ENCODE assay signal across 7 cellular contexts in genomic region chr19:49422407-49423277, GRCh38. TPM values are rescaled to one million over a fixed set of nuclear protein-coding genes. Genes with fewer than 3 reads are reported as not detected.
A peak's percentile ranks its signal among the peaks of the same experiment; 100 is the strongest.
DNase-seq lines count a peak whose midpoint lies in the region; ATAC-seq and TF ChIP-seq lines count a peak whose summit lies in the region.
"Had no signal": no experiment of that assay in that cellular context is flagged by ENCODE, and none has a peak within 500 bp of the region (broad histone marks: within the 10 kb centered on the region; RNA-seq: fewer than 3 reads in every experiment).

No MANE protein-coding gene starts in this region.

- peak; percentile 48 to 56 (median 54) for DNase-seq in CD4-positive, alpha-beta memory T cell
- DNase-seq in NCI-H2196 treated with DMSO at 0.1 percent for 48 hours (lab: John Stamatoyannopoulos, UW; ENCODE audit: unreplicated experiment): peak; percentile 56
- DNase-seq in mammary epithelial cell: peak; percentile 45
- peak; percentile 84 for DNase-seq in osteoblast (ENCODE audit: insufficient read length, low spot score, missing footprints)
- DNase-seq in AML-193 (lab: John Stamatoyannopoulos, UW): no peak

- H3K36me3 ChIP-seq in CD4-positive, alpha-beta memory T cell (ENCODE audit: insufficient read depth, low read length): no peaks in the 10 kb centered on the region
- H3K36me3 ChIP-seq in mammary epithelial cell (ENCODE audit: insufficient read depth, low read length) (no peaks in the 10 kb centered on the region), osteoblast (ENCODE audit: insufficient read depth, low read length) (no peaks in the 10 kb centered on the region)

- CTCF ChIA-PET in CD4-positive, alpha-beta memory T cell (lab: Charles Lee; ENCODE audit: partially characterized antibody): interaction anchor here (0.7 kb wide), 1 partner anchor 14 kb away, joined by 3 read pairs; no protein-coding TSS in a partner anchor
- CTCF ChIA-PET in mammary epithelial cell (lab: Charles Lee; ENCODE audit: low non-redundant PET): no interaction called here

- ATAC-seq in HG02642 (IDR thresholded peaks at IDR 0.05; ENCODE audit: poor library complexity, unreplicated experiment): no peak

- no peak overlapping the region for H3K27ac ChIP-seq in CD4-positive, alpha-beta memory T cell (ENCODE audit: low read depth, low read length)
- no peak overlapping the region for H3K27ac ChIP-seq in mammary epithelial cell (ENCODE audit: insufficient read depth, low read depth, low read length)
- H3K27ac ChIP-seq in osteoblast (ENCODE audit: low read depth, low read length): no peak overlapping the region
- H3K27ac ChIP-seq: skin epidermis had no signal

- in situ Hi-C loops in mammary epithelial cell (cut with MboI; ENCODE audit: low sequenced_read_pairs in 2 of 2): no loop called here

- H3K4me1 Mint-ChIP-seq in CD4-positive, alpha-beta memory T cell: peaks cover 31 to 78% (median 53%) of the 10 kb centered on the region in 4 donors

- peak overlapping the region; percentile 75 to 94 (median 85) for H3K4me3 Mint-ChIP-seq in CD4-positive, alpha-beta memory T cell

- H3K4me2 ChIP-seq in mammary epithelial cell (ENCODE audit: insufficient read depth, low read depth, low read length) (peak overlapping the region; percentile 39), osteoblast (ENCODE audit: insufficient read depth, low read length) (peak overlapping the region; percentile 48)

- whole genome bisulfite sequencing in mammary epithelial cell (ENCODE audit: low coverage, missing lambda C conversion rate): 9% methylated on average over 41 of the region's 69 CpGs

- H3K27me3 ChIP-seq in CD4-positive, alpha-beta memory T cell (ENCODE audit: insufficient read depth, low read length): peaks cover 65% of the 10 kb centered on the region
- H3K27me3 ChIP-seq in mammary epithelial cell (ENCODE audit: insufficient read depth, low read length) (peaks cover 41% of the 10 kb centered on the region), osteoblast (ENCODE audit: insufficient read depth, low read length) (peaks cover 95% of the 10 kb centered on the region)

- no peak overlapping the region for H3K9ac ChIP-seq in mammary epithelial cell (ENCODE audit: insufficient read depth, low read length)

- no peaks in the 10 kb centered on the region for H3K9me3 ChIP-seq in CD4-positive, alpha-beta memory T cell (ENCODE audit: control insufficient read depth in 1 of 2, low read length in 2 of 2)
- H3K9me3 ChIP-seq in mammary epithelial cell (replicated peaks; ENCODE audit: insufficient read depth, low read length): no peaks in the 10 kb centered on the region
- no peaks in the 10 kb centered on the region for H3K9me3 ChIP-seq in osteoblast (ENCODE audit: low read depth, low read length)

- TF ChIP-seq CTCF in mammary epithelial cell (conservative IDR thresholded peaks at IDR 0.05 in 1 of 2, IDR thresholded peaks at IDR 0.05 in 1 of 2; ENCODE audit: extremely low read depth in 1 of 2, insufficient read depth in 1 of 2, low read depth in 1 of 2, low read length in 2 of 2): peak in 1 of 2 donors; percentile 10
- no peak for TF ChIP-seq CTCF in osteoblast (IDR thresholded peaks at IDR 0.05; ENCODE audit: extremely low read depth, low read depth, low read length)

- peak overlapping the region; percentile 23 to 47 for H3K4me3 ChIP-seq in CD4-positive, alpha-beta memory T cell (ENCODE audit: low read length in 2 of 2)
- no peak overlapping the region for H3K4me3 ChIP-seq in mammary epithelial cell (replicated peaks in 1 of 3; ENCODE audit: insufficient read depth in 1 of 3, low read depth in 2 of 3, low read length in 3 of 3)
- H3K4me3 ChIP-seq in osteoblast (ENCODE audit: insufficient read depth, low read length): peak overlapping the region; percentile 22
- H3K4me3 ChIP-seq: skin epidermis had no signal

- H3K4me1 ChIP-seq in CD4-positive, alpha-beta memory T cell (ENCODE audit: insufficient read depth, low read length): peaks cover 45% of the 10 kb centered on the region
- H3K4me1 ChIP-seq in mammary epithelial cell (ENCODE audit: insufficient read depth, low read length) (peaks cover 7% of the 10 kb centered on the region), osteoblast (ENCODE audit: insufficient read depth, low read length) (no peaks in the 10 kb centered on the region)

- peak overlapping the region; percentile 12 to 89 (median 76) for H3K27ac Mint-ChIP-seq in CD4-positive, alpha-beta memory T cell

- peaks cover 0 to 3% (median 0%) of the 10 kb centered on the region in 8 donors for H3K9me3 Mint-ChIP-seq in CD4-positive, alpha-beta memory T cell

- dilution Hi-C loops in mammary epithelial cell (cut with HindIII; ENCODE audit: low sequenced_read_pairs): no loop called here

- intact Hi-C loops in CD4-positive, alpha-beta memory T cell (cut with micrococcal nuclease): no loop called here
- intact Hi-C loops in mammary epithelial cell (cut with micrococcal nuclease): no loop called here

- H4K20me1 ChIP-seq in mammary epithelial cell (ENCODE audit: insufficient read depth, low read length) (no peaks in the 10 kb centered on the region), osteoblast (ENCODE audit: insufficient read depth, low read length) (peaks cover 3% of the 10 kb centered on the region)

- H3K27me3 Mint-ChIP-seq in CD4-positive, alpha-beta memory T cell: peaks cover 68 to 75% of the 10 kb centered on the region in 2 donors

- H2AFZ ChIP-seq in mammary epithelial cell (ENCODE audit: low read depth, low read length) (peak overlapping the region; percentile 5), osteoblast (ENCODE audit: low read length) (no peak overlapping the region)

- BruUV-seq in mammary epithelial cell (replicated peaks; lab: Mats Ljungman, UMichigan): no TSS peak

- H3K79me2 ChIP-seq in mammary epithelial cell (ENCODE audit: insufficient read depth, low read length) (no peaks in the 10 kb centered on the region), osteoblast (ENCODE audit: insufficient read depth, low read length) (no peaks in the 10 kb centered on the region)

- H3K36me3 Mint-ChIP-seq in CD4-positive, alpha-beta memory T cell: no peaks in the 10 kb centered on the region

- POLR2A ChIA-PET in CD4-positive, alpha-beta memory T cell (lab: Charles Lee; ENCODE audit: partially characterized antibody): interaction anchor here (0.9 to 2.9 kb wide), 5 partner anchors 11 to 89 kb away, joined by 3 to 17 read pairs (median 7); no protein-coding TSS in a partner anchor

RNA-seq across cellular contexts. Expression of gene PTH2, which starts 0.6 kb away (rescaled TPM):
- not detected for total RNA-seq in CD4-positive, alpha-beta memory T cell
- polyA plus RNA-seq in CD4-positive, alpha-beta memory T cell: not detected
- total RNA-seq in mammary epithelial cell (not detected), osteoblast (not detected in 2 replicates)
- not detected for polyA plus RNA-seq in mammary epithelial cell
- polyA minus RNA-seq in mammary epithelial cell: not detected

RNA-seq across cellular contexts. Expression of gene GFY, which starts 2.5 kb away (rescaled TPM):
- total RNA-seq in CD4-positive, alpha-beta memory T cell: not detected
- not detected for polyA plus RNA-seq in CD4-positive, alpha-beta memory T cell
- total RNA-seq in mammary epithelial cell (not detected), osteoblast (not detected in 2 replicates)
- not detected for polyA plus RNA-seq in mammary epithelial cell
- polyA minus RNA-seq in mammary epithelial cell: not detected

RNA-seq across cellular contexts. Expression of gene SLC17A7, which starts 18.7 kb away (rescaled TPM):
- under 1 TPM; 0.15 to 0.25 TPM for total RNA-seq in CD4-positive, alpha-beta memory T cell
- not detected for polyA plus RNA-seq in CD4-positive, alpha-beta memory T cell
- total RNA-seq in mammary epithelial cell (under 1 TPM; under 0.01 to 0.16 TPM), osteoblast (under 0.01 TPM in 2 replicates)
- 0.07 TPM for polyA plus RNA-seq in mammary epithelial cell
- polyA minus RNA-seq in mammary epithelial cell: not detected

RNA-seq across cellular contexts. Expression of gene PIH1D1, which starts 29.0 kb away (rescaled TPM):
- total RNA-seq in CD4-positive, alpha-beta memory T cell: 100 to 1,000 TPM; 178 to 186 TPM
- polyA plus RNA-seq in CD4-positive, alpha-beta memory T cell: 100 to 1,000 TPM in 1 of 2 donors, 10 to 100 TPM in 1; 87.2 to 124 TPM
- 10 to 100 TPM; 61.2 to 62.4 TPM for total RNA-seq in mammary epithelial cell
- polyA plus RNA-seq in mammary epithelial cell: 73.4 TPM
- 140 TPM for polyA minus RNA-seq in mammary epithelial cell
- 79.3 and 80.7 TPM in 2 replicates for total RNA-seq in osteoblast

RNA-seq across cellular contexts. Expression of gene ALDH16A1, which starts 30.4 kb away (rescaled TPM):
- 10 to 100 TPM; 31.6 to 32.6 TPM for total RNA-seq in CD4-positive, alpha-beta memory T cell
- polyA plus RNA-seq in CD4-positive, alpha-beta memory T cell: 10 to 100 TPM; 28.4 to 40.1 TPM
- total RNA-seq in mammary epithelial cell (10 to 100 TPM; 18.2 to 23.9 TPM), osteoblast (26.4 and 32.7 TPM in 2 replicates)
- 16.7 TPM for polyA plus RNA-seq in mammary epithelial cell
- 4.3 TPM for polyA minus RNA-seq in mammary epithelial cell

Comparison
In these comparisons a context has a peak if more than half of its experiments do, and no peak if none do; other contexts are left out.
1. DNase-seq: peak in CD4-positive, alpha-beta memory T cell (5 of 5), NCI-H2196 treated with DMSO at 0.1 percent for 48 hours (single experiment), mammary epithelial cell (single experiment) and osteoblast (single experiment); none in AML-193 (0 of 2).
2. H3K4me3 ChIP-seq: peak in CD4-positive, alpha-beta memory T cell (2 of 2) and osteoblast (single experiment); none in mammary epithelial cell (0 of 3).